ENCODE assay signal across 18 cellular contexts in the genomic region with DNA sequence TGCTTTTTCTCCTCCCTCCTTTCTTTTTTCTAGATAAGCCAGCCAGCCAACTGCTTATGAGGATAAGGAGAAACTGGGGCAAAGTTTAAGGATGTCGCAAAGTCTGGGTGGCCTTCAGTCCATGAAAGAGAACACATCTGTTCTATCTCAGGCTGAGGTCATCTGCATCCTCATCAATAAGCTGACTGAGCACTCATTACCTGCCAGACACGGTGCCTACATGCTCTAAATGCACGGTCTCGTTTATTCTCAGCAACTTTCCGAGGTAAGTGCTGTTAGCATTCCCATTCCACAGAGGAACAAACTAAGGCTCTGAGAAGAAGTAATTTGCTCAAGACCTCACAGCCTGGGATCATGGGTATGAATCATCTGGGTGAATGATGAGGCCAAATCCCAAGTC.
DNase-seq lines count a peak whose midpoint lies in the region; ATAC-seq, FAIRE-seq and TF ChIP-seq lines count a peak whose summit lies in the region.
"Had no signal": no experiment of that assay in that cellular context is flagged by ENCODE, and none has a peak within 500 bp of the region (broad histone marks: within the 10 kb centered on the region; RNA-seq: fewer than 3 reads in every experiment).

No MANE protein-coding gene starts in this region.

- H3K4me1 ChIP-seq in esophagus muscularis mucosa, result peaks cover 22 to 53% (median 50%) of the 10 kb centered on the region in 4 donors

- POLR2A ChIA-PET in activated CD8-positive, alpha-beta T cell treated with anti-CD3 and anti-CD28 coated beads for 36 hours (lab: Charles Lee), result interaction anchor here (0.6 kb wide), 1 partner anchor 268 kb away, joined by 3 read pairs; no protein-coding TSS in a partner anchor

- CTCF ChIA-PET in activated CD8-positive, alpha-beta memory T cell treated with anti-CD3 and anti-CD28 coated beads, Interleukin-2, amount 10 ng/mL, durations not matched to agents 7 days and 5 days (lab: Charles Lee), result interaction anchor here (1.6 to 4.3 kb wide), 3 partner anchors 21 to 729 kb away, joined by 4 to 43 read pairs (median 35); no protein-coding TSS in a partner anchor
- CTCF ChIA-PET in activated CD8-positive, alpha-beta T cell treated with anti-CD3 and anti-CD28 coated beads for 36 hours (lab: Charles Lee), result interaction anchor here (0.9 to 9.9 kb wide), 4 partner anchors 22 to 359 kb away, joined by 3 to 65 read pairs (median 3); no protein-coding TSS in a partner anchor

- no peak for FAIRE-seq in D721Med (lab: Jason Lieb, UNC)
- FAIRE-seq: GM12891, GM19239 had no signal

- H3K4me3 Mint-ChIP-seq in activated CD8-positive, alpha-beta memory T cell treated with anti-CD3 and anti-CD28 coated beads, Interleukin-2, amount 10 ng/mL, durations not matched to agents 7 days and 5 days, result no peak overlapping the region
- no peak overlapping the region for H3K4me3 Mint-ChIP-seq in T-helper 17 cell
- no peak overlapping the region for H3K4me3 Mint-ChIP-seq in stimulated activated memory B cell treated with anti-CD40 and anti-IgM and Interleukin-4, amounts not matched to agents 10 μg/mL and 1 μg/mL and 100 μg/mL, for 72 hours
- H3K4me3 Mint-ChIP-seq in activated CD8-positive, alpha-beta T cell treated with anti-CD3 and anti-CD28 coated beads for 36 hours, result no peak overlapping the region

- intact Hi-C loops in esophagus muscularis mucosa (cut with DNase I), result no loop called here
- intact Hi-C loops in activated CD8-positive, alpha-beta T cell treated with anti-CD3 and anti-CD28 coated beads for 36 hours (cut with micrococcal nuclease), result loop anchor here (5.0 kb wide), 1 partner anchor 185 kb away; no protein-coding TSS in a partner anchor

- H3K9me3 ChIP-seq in T-helper 17 cell (ENCODE audit: control insufficient read depth, low read length, poor library complexity, severe bottlenecking) (no peaks in the 10 kb centered on the region), esophagus muscularis mucosa (no peaks in the 10 kb centered on the region)

- no peaks in the 10 kb centered on the region for H3K27me3 Mint-ChIP-seq in activated CD8-positive, alpha-beta memory T cell treated with anti-CD3 and anti-CD28 coated beads, Interleukin-2, amount 10 ng/mL, durations not matched to agents 7 days and 5 days
- no peaks in the 10 kb centered on the region for H3K27me3 Mint-ChIP-seq in T-helper 17 cell
- no peaks in the 10 kb centered on the region for H3K27me3 Mint-ChIP-seq in stimulated activated memory B cell treated with anti-CD40 and anti-IgM and Interleukin-4, amounts not matched to agents 10 μg/mL and 1 μg/mL and 100 μg/mL, for 72 hours
- H3K27me3 Mint-ChIP-seq in activated CD8-positive, alpha-beta T cell treated with anti-CD3 and anti-CD28 coated beads for 36 hours, result no peaks in the 10 kb centered on the region

- 90% methylated on average over 5 of the region's 5 CpGs for WGBS in esophagus muscularis mucosa

- H3K27ac Mint-ChIP-seq in activated CD8-positive, alpha-beta memory T cell treated with anti-CD3 and anti-CD28 coated beads, Interleukin-2, amount 10 ng/mL, durations not matched to agents 7 days and 5 days, result no peak overlapping the region
- H3K27ac Mint-ChIP-seq in T-helper 17 cell, result peak overlapping the region; percentile 93
- peak overlapping the region; percentile 82 for H3K27ac Mint-ChIP-seq in stimulated activated memory B cell treated with anti-CD40 and anti-IgM and Interleukin-4, amounts not matched to agents 10 μg/mL and 1 μg/mL and 100 μg/mL, for 72 hours
- no peak overlapping the region for H3K27ac Mint-ChIP-seq in activated CD8-positive, alpha-beta T cell treated with anti-CD3 and anti-CD28 coated beads for 36 hours

- H3K27ac ChIP-seq in esophagus muscularis mucosa (replicated peaks in 1 of 4), result no peak overlapping the region
- H3K27ac ChIP-seq: 22Rv1, SK-N-MC had no signal

- peaks cover 54% of the 10 kb centered on the region for H3K4me1 Mint-ChIP-seq in activated CD8-positive, alpha-beta memory T cell treated with anti-CD3 and anti-CD28 coated beads, Interleukin-2, amount 10 ng/mL, durations not matched to agents 7 days and 5 days
- peaks cover 26% of the 10 kb centered on the region for H3K4me1 Mint-ChIP-seq in T-helper 17 cell
- peaks cover 79% of the 10 kb centered on the region for H3K4me1 Mint-ChIP-seq in stimulated activated memory B cell treated with anti-CD40 and anti-IgM and Interleukin-4, amounts not matched to agents 10 μg/mL and 1 μg/mL and 100 μg/mL, for 72 hours
- H3K4me1 Mint-ChIP-seq in activated CD8-positive, alpha-beta T cell treated with anti-CD3 and anti-CD28 coated beads for 36 hours (ENCODE audit: low read depth), result peaks cover 54% of the 10 kb centered on the region

- H3K36me3 ChIP-seq in esophagus muscularis mucosa, result no peaks in the 10 kb centered on the region

- H3K36me3 Mint-ChIP-seq in activated CD8-positive, alpha-beta memory T cell treated with anti-CD3 and anti-CD28 coated beads, Interleukin-2, amount 10 ng/mL, durations not matched to agents 7 days and 5 days, result no peaks in the 10 kb centered on the region
- H3K36me3 Mint-ChIP-seq in T-helper 17 cell (ENCODE audit: low read depth), result peaks cover 2% of the 10 kb centered on the region
- H3K36me3 Mint-ChIP-seq in stimulated activated memory B cell treated with anti-CD40 and anti-IgM and Interleukin-4, amounts not matched to agents 10 μg/mL and 1 μg/mL and 100 μg/mL, for 72 hours, result peaks cover 6% of the 10 kb centered on the region
- no peaks in the 10 kb centered on the region for H3K36me3 Mint-ChIP-seq in activated CD8-positive, alpha-beta T cell treated with anti-CD3 and anti-CD28 coated beads for 36 hours (ENCODE audit: low read depth)

- TF ChIP-seq POLR2A in esophagus muscularis mucosa (IDR thresholded peaks at IDR 0.05; ENCODE audit: low read depth), result no peak

- H3K27me3 ChIP-seq in esophagus muscularis mucosa, result no peaks in the 10 kb centered on the region

- H3K9me3 Mint-ChIP-seq in activated CD8-positive, alpha-beta memory T cell treated with anti-CD3 and anti-CD28 coated beads, Interleukin-2, amount 10 ng/mL, durations not matched to agents 7 days and 5 days (ENCODE audit: low read depth), result no peaks in the 10 kb centered on the region
- peaks cover 4% of the 10 kb centered on the region for H3K9me3 Mint-ChIP-seq in stimulated activated memory B cell treated with anti-CD40 and anti-IgM and Interleukin-4, amounts not matched to agents 10 μg/mL and 1 μg/mL and 100 μg/mL, for 72 hours
- H3K9me3 Mint-ChIP-seq in activated CD8-positive, alpha-beta T cell treated with anti-CD3 and anti-CD28 coated beads for 36 hours, result peaks cover 2% of the 10 kb centered on the region

- H3K4me3 ChIP-seq in esophagus muscularis mucosa, result no peak overlapping the region
- H3K4me3 ChIP-seq: SK-N-MC had no signal

- no peak for TF ChIP-seq CTCF in esophagus muscularis mucosa (IDR thresholded peaks at IDR 0.05)
- TF ChIP-seq CTCF in activated CD8-positive, alpha-beta T cell treated with anti-CD3 and anti-CD28 coated beads for 36 hours (IDR thresholded peaks at IDR 0.05), result no peak
- TF ChIP-seq CTCF in D721Med (IDR thresholded peaks at IDR 0.05; ENCODE audit: insufficient read depth, missing control alignments), result no peak

- DNase-seq in activated CD8-positive, alpha-beta memory T cell treated with anti-CD3 and anti-CD28 coated beads, Interleukin-2, amount 10 ng/mL, durations not matched to agents 7 days and 5 days, result peak; percentile 28
- no peak for DNase-seq in activated CD8-positive, alpha-beta memory T cell treated with anti-CD3 and anti-CD28 coated beads, Interleukin-2, amount 50 U/mL, for 4 hours
- DNase-seq in T-helper 17 cell (no peak), esophagus muscularis mucosa (ENCODE audit: extremely low spot score) (peak; percentile 72), D721Med (ENCODE audit: insufficient read length, low spot score) (no peak), globus pallidus (ENCODE audit: low spot score) (no peak)
- DNase-seq in activated CD8-positive, alpha-beta T cell treated with anti-CD3 and anti-CD28 coated beads for 36 hours, result no peak
- DNase-seq: COR-L47, DMS53, HCEC 1CT, NCI-H1048, NCI-H2227 treated with DMSO at 0.1 percent for 48 hours, NCI-H526 treated with DMSO at 0.1 percent for 48 hours had no signal

- ATAC-seq in activated CD8-positive, alpha-beta memory T cell treated with anti-CD3 and anti-CD28 coated beads, Interleukin-2, amount 10 ng/mL, durations not matched to agents 7 days and 5 days, result no peak
- ATAC-seq in T-helper 17 cell, result no peak
- no peak for ATAC-seq in stimulated activated memory B cell treated with anti-CD40 and anti-IgM and Interleukin-4, amounts not matched to agents 10 μg/mL and 1 μg/mL and 100 μg/mL, for 72 hours
- no peak for ATAC-seq in activated CD8-positive, alpha-beta T cell treated with anti-CD3 and anti-CD28 coated beads for 36 hours

- TF ChIP-seq EP300 in esophagus muscularis mucosa (IDR thresholded peaks at IDR 0.05), result no peak

Comparison
In these comparisons a context has a peak if more than half of its experiments do, and no peak if none do; other contexts are left out.
1. DNase-seq: peak in activated CD8-positive, alpha-beta memory T cell treated with anti-CD3 and anti-CD28 coated beads, Interleukin-2, amount 10 ng/mL, durations not matched to agents 7 days and 5 days (single experiment) and esophagus muscularis mucosa (single experiment); none in activated CD8-positive, alpha-beta memory T cell treated with anti-CD3 and anti-CD28 coated beads, Interleukin-2, amount 50 U/mL, for 4 hours (single experiment), T-helper 17 cell (0 of 3), activated CD8-positive, alpha-beta T cell treated with anti-CD3 and anti-CD28 coated beads for 36 hours (single experiment), D721Med (single experiment) and globus pallidus (single experiment).
2. H3K27ac Mint-ChIP-seq: peak in T-helper 17 cell (single experiment) and stimulated activated memory B cell treated with anti-CD40 and anti-IgM and Interleukin-4, amounts not matched to agents 10 μg/mL and 1 μg/mL and 100 μg/mL, for 72 hours (single experiment); none in activated CD8-positive, alpha-beta memory T cell treated with anti-CD3 and anti-CD28 coated beads, Interleukin-2, amount 10 ng/mL, durations not matched to agents 7 days and 5 days (single experiment) and activated CD8-positive, alpha-beta T cell treated with anti-CD3 and anti-CD28 coated beads for 36 hours (single experiment).